16 cellular contexts compared by ENCODE assay signal in genomic region chr17:57089391-57089790, GRCh38. TPM values are rescaled to one million over a fixed set of nuclear protein-coding genes. Genes with fewer than 3 reads are reported as not detected.
DNase-seq lines count a peak whose midpoint lies in the region; ATAC-seq and TF ChIP-seq lines count a peak whose summit lies in the region.
"Had no signal": no experiment of that assay in that cellular context is flagged by ENCODE, and none has a peak within 500 bp of the region (broad histone marks: within the 10 kb centered on the region; RNA-seq: fewer than 3 reads in every experiment).

No MANE protein-coding gene starts in this region.

- TF ChIP-seq CTCF in left ventricle myocardium inferior (IDR thresholded peaks at IDR 0.05; ENCODE audit: borderline replicate concordance) (no peak), thoracic aorta (IDR thresholded peaks at IDR 0.05) (no peak)

- no peak for DNase-seq in left ventricle myocardium inferior
- DNase-seq in cardiac septum (ENCODE audit: low spot score) = no peak
- no peak for DNase-seq in T-helper 17 cell
- no peak for DNase-seq in thoracic aorta (ENCODE audit: low spot score)
- no peak for DNase-seq in foreskin melanocyte
- DNase-seq: Calu3; CD4-positive, alpha-beta T cell; HCEC 1CT; NCI-H1436; NCI-H2081 treated with DMSO at 0.1 percent for 48 hours; NCI-H2227 treated with DMSO at 0.1 percent for 48 hours; NCI-H526 treated with DMSO at 0.1 percent for 48 hours had no signal

- H3K4me1 ChIP-seq in left ventricle myocardium inferior (peaks cover 93% of the 10 kb centered on the region), iPS-20b (ENCODE audit: insufficient read depth, low read length) (peaks cover 41% of the 10 kb centered on the region), thoracic aorta (ENCODE audit: control insufficient read depth in 1 of 2, low read depth in 2 of 2) (peaks cover 25 to 74% of the 10 kb centered on the region in 2 donors)

- H3K4me1 Mint-ChIP-seq in T-helper 17 cell = peaks cover 37% of the 10 kb centered on the region

- no peak overlapping the region for H3K4me3 Mint-ChIP-seq in T-helper 17 cell
- H3K4me3 Mint-ChIP-seq: CD4-positive, alpha-beta T cell had no signal

- H3K9ac ChIP-seq in iPS-20b (ENCODE audit: low read depth, low read length) = no peak overlapping the region

- no peaks in the 10 kb centered on the region for H3K9me3 ChIP-seq in left ventricle myocardium inferior (replicated peaks)
- H3K9me3 ChIP-seq in T-helper 17 cell (ENCODE audit: control insufficient read depth, low read length, poor library complexity, severe bottlenecking) = no peaks in the 10 kb centered on the region
- H3K9me3 ChIP-seq in iPS-20b (ENCODE audit: insufficient read depth, low read depth, low read length) = no peaks in the 10 kb centered on the region
- no peaks in the 10 kb centered on the region for H3K9me3 ChIP-seq in thoracic aorta

- intact Hi-C loops in left ventricle myocardium inferior (cut with micrococcal nuclease) = no loop called here
- intact Hi-C loops in cardiac septum (cut with DNase I) = no loop called here

- H3K27me3 Mint-ChIP-seq in T-helper 17 cell = no peaks in the 10 kb centered on the region
- H3K27me3 Mint-ChIP-seq: CD4-positive, alpha-beta T cell had no signal

- peak overlapping the region; percentile 49 for H3K27ac Mint-ChIP-seq in T-helper 17 cell
- H3K27ac Mint-ChIP-seq: CD4-positive, alpha-beta T cell had no signal

- H3K4me3 ChIP-seq in left ventricle myocardium inferior (peak overlapping the region; percentile 91), iPS-20b (ENCODE audit: low read length) (0 out of 2 replicates have a peak overlapping the region, but pooled peaks have one; percentile 3), thoracic aorta (no peak overlapping the region)

- H3K36me3 ChIP-seq in left ventricle myocardium inferior (no peaks in the 10 kb centered on the region), iPS-20b (ENCODE audit: insufficient read depth, low read depth, low read length) (no peaks in the 10 kb centered on the region), thoracic aorta (no peaks in the 10 kb centered on the region)

- ATAC-seq in T-helper 17 cell (no peak), thoracic aorta (ENCODE audit: insufficient number of reproducible peaks, low FRiP score, low read depth) (no peak), HG03460 (IDR thresholded peaks at IDR 0.05; ENCODE audit: unreplicated experiment) (no peak), GM18519 (IDR thresholded peaks at IDR 0.05; ENCODE audit: low FRiP score, unreplicated experiment) (no peak)

- H3K36me3 Mint-ChIP-seq in T-helper 17 cell (ENCODE audit: low read depth) = no peaks in the 10 kb centered on the region

- H3K27ac ChIP-seq in left ventricle myocardium inferior (replicated peaks) (peak overlapping the region; percentile 94), iPS-20b (ENCODE audit: low read length) (no peak overlapping the region), thoracic aorta (peak overlapping the region; percentile 60 to 99)
- H3K27ac ChIP-seq: RWPE1 had no signal

- H3K27me3 ChIP-seq in left ventricle myocardium inferior (ENCODE audit: low read depth) (no peaks in the 10 kb centered on the region), iPS-20b (ENCODE audit: insufficient read depth, low read length) (peaks cover 13% of the 10 kb centered on the region; the same call in 1 of the 2 replicates), thoracic aorta (replicated peaks; ENCODE audit: insufficient read depth) (no peaks in the 10 kb centered on the region)

RNA-seq across cellular contexts. Expression of gene AKAP1, which starts 4.3 kb away (rescaled TPM):
- 214 TPM for total RNA-seq in left ventricle myocardium inferior
- total RNA-seq in cardiac septum = 108 TPM
- total RNA-seq in T-helper 17 cell = 10 to 100 TPM; 25.8 to 26.3 TPM
- total RNA-seq in thoracic aorta = 100 to 1,000 TPM in 1 of 2 donors, 10 to 100 TPM in 1; 96.9 to 132 TPM
